In the genomic region with DNA sequence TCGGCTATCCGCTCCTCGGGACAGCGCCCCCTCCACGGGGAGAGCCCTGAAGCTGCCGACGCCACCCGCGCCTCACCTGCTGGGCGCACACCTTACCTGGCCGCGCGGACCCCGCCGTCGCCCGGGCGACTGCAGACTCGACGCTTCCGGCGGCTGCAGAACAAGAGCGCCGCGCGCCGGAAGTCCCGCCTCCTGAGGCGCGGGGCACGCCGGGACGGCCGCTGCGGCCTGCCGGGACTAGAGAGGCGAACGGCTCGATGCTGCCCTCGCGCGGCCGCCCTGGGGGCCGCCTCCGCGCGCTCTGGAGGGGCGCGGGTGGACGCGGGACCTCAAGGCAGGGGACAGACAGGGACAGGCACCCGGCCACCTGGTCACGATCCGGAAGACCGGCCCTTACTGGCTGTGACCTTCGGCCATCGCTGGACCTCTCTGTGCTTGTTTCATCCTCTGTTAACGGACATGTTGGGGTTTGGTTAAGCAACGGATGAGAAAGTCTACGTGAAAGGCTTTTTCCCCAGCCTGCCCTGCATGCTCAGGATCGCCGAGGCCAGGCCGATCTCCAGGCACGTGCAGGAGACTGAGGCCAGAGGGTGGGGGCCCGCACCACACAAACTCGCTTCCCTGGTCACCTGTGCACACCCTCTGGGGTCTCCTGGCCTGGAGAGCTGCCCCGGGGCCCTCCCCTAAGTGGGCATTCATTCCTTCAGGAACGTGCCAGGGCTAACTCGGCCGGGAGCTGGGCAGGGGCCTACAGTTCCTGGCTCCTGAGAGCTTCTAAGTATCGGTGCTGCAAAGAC, we compare ENCODE assay signal across 1 cellular context.
A peak's percentile ranks its signal among the peaks of the same experiment; 100 is the strongest.
TF ChIP-seq lines count a peak whose summit lies in the region.

A gene with protein sequence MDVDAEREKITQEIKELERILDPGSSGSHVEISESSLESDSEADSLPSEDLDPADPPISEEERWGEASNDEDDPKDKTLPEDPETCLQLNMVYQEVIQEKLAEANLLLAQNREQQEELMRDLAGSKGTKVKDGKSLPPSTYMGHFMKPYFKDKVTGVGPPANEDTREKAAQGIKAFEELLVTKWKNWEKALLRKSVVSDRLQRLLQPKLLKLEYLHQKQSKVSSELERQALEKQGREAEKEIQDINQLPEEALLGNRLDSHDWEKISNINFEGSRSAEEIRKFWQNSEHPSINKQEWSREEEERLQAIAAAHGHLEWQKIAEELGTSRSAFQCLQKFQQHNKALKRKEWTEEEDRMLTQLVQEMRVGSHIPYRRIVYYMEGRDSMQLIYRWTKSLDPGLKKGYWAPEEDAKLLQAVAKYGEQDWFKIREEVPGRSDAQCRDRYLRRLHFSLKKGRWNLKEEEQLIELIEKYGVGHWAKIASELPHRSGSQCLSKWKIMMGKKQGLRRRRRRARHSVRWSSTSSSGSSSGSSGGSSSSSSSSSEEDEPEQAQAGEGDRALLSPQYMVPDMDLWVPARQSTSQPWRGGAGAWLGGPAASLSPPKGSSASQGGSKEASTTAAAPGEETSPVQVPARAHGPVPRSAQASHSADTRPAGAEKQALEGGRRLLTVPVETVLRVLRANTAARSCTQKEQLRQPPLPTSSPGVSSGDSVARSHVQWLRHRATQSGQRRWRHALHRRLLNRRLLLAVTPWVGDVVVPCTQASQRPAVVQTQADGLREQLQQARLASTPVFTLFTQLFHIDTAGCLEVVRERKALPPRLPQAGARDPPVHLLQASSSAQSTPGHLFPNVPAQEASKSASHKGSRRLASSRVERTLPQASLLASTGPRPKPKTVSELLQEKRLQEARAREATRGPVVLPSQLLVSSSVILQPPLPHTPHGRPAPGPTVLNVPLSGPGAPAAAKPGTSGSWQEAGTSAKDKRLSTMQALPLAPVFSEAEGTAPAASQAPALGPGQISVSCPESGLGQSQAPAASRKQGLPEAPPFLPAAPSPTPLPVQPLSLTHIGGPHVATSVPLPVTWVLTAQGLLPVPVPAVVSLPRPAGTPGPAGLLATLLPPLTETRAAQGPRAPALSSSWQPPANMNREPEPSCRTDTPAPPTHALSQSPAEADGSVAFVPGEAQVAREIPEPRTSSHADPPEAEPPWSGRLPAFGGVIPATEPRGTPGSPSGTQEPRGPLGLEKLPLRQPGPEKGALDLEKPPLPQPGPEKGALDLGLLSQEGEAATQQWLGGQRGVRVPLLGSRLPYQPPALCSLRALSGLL (N-terminal part only) (minus strand): TSS at position 133 of the 797 bp plus-strand sequence. CDS start 1,742 bp downstream, outside the sequence.

TF ChIP-seq in GM12878, 131 proteins besides CTCF, POLR2A, EP300 and RAD21 (continued from another document and continues in another):
- TF ChIP-seq, protein P1, sequence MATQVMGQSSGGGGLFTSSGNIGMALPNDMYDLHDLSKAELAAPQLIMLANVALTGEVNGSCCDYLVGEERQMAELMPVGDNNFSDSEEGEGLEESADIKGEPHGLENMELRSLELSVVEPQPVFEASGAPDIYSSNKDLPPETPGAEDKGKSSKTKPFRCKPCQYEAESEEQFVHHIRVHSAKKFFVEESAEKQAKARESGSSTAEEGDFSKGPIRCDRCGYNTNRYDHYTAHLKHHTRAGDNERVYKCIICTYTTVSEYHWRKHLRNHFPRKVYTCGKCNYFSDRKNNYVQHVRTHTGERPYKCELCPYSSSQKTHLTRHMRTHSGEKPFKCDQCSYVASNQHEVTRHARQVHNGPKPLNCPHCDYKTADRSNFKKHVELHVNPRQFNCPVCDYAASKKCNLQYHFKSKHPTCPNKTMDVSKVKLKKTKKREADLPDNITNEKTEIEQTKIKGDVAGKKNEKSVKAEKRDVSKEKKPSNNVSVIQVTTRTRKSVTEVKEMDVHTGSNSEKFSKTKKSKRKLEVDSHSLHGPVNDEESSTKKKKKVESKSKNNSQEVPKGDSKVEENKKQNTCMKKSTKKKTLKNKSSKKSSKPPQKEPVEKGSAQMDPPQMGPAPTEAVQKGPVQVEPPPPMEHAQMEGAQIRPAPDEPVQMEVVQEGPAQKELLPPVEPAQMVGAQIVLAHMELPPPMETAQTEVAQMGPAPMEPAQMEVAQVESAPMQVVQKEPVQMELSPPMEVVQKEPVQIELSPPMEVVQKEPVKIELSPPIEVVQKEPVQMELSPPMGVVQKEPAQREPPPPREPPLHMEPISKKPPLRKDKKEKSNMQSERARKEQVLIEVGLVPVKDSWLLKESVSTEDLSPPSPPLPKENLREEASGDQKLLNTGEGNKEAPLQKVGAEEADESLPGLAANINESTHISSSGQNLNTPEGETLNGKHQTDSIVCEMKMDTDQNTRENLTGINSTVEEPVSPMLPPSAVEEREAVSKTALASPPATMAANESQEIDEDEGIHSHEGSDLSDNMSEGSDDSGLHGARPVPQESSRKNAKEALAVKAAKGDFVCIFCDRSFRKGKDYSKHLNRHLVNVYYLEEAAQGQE (IDR thresholded peaks at IDR 0.05; ENCODE audit: low read depth, low read length): no peak
- TF ChIP-seq, protein P2, sequence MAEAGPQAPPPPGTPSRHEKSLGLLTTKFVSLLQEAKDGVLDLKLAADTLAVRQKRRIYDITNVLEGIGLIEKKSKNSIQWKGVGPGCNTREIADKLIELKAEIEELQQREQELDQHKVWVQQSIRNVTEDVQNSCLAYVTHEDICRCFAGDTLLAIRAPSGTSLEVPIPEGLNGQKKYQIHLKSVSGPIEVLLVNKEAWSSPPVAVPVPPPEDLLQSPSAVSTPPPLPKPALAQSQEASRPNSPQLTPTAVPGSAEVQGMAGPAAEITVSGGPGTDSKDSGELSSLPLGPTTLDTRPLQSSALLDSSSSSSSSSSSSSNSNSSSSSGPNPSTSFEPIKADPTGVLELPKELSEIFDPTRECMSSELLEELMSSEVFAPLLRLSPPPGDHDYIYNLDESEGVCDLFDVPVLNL (IDR thresholded peaks at IDR 0.05; ENCODE audit: low read depth, low read length): no peak
- peak; percentile 58 for TF ChIP-seq SIX5 (IDR thresholded peaks at IDR 0.05; ENCODE audit: low read depth, low read length, severe bottlenecking)
- no peak for TF ChIP-seq BCL11A (IDR thresholded peaks at IDR 0.05; ENCODE audit: low read depth, low read length)
- TF ChIP-seq TCF12 (IDR thresholded peaks at IDR 0.05; ENCODE audit: low read depth, low read length): no peak
- TF ChIP-seq LARP7 (IDR thresholded peaks at IDR 0.05): peak; percentile 97
- no peak for TF ChIP-seq MYC (IDR thresholded peaks at IDR 0.05; ENCODE audit: insufficient read depth, insufficient read length, insufficient replicate concordance, low read length, severe bottlenecking)
- no peak for TF ChIP-seq CBFB (IDR thresholded peaks at IDR 0.05; ENCODE audit: low read depth)
- TF ChIP-seq EED (IDR thresholded peaks at IDR 0.05; ENCODE audit: low read depth): no peak
- TF ChIP-seq, protein P3, sequence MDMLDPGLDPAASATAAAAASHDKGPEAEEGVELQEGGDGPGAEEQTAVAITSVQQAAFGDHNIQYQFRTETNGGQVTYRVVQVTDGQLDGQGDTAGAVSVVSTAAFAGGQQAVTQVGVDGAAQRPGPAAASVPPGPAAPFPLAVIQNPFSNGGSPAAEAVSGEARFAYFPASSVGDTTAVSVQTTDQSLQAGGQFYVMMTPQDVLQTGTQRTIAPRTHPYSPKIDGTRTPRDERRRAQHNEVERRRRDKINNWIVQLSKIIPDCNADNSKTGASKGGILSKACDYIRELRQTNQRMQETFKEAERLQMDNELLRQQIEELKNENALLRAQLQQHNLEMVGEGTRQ (IDR thresholded peaks at IDR 0.05; ENCODE audit: borderline replicate concordance, low read depth, low read length): no peak
- peak in 1 of 2 experiments; percentile 41; a peak in 1 of 3 replicates for TF ChIP-seq EGR1 (IDR thresholded peaks at IDR 0.05; ENCODE audit: borderline replicate concordance in 1 of 2, low read depth in 2 of 2, low read length in 2 of 2)
- TF ChIP-seq STAT3 (IDR thresholded peaks at IDR 0.05; ENCODE audit: low read depth, low read length): no peak
- TF ChIP-seq SIN3A (IDR thresholded peaks at IDR 0.05; ENCODE audit: low read depth, low read length): 0 out of 2 replicates have a peak, but pooled peaks have one; percentile 63
- no peak for TF ChIP-seq BRCA1 (IDR thresholded peaks at IDR 0.05; ENCODE audit: low read depth, low read length)
- TF ChIP-seq HCFC1 (IDR thresholded peaks at IDR 0.05; ENCODE audit: low read length): peak; percentile 72
- 0 out of 4 replicates have a peak, but pooled peaks have one; percentile 13 to 43 for TF ChIP-seq SRF (IDR thresholded peaks at IDR 0.05; ENCODE audit: low read depth in 2 of 2, low read length in 2 of 2)
- TF ChIP-seq, protein P4, sequence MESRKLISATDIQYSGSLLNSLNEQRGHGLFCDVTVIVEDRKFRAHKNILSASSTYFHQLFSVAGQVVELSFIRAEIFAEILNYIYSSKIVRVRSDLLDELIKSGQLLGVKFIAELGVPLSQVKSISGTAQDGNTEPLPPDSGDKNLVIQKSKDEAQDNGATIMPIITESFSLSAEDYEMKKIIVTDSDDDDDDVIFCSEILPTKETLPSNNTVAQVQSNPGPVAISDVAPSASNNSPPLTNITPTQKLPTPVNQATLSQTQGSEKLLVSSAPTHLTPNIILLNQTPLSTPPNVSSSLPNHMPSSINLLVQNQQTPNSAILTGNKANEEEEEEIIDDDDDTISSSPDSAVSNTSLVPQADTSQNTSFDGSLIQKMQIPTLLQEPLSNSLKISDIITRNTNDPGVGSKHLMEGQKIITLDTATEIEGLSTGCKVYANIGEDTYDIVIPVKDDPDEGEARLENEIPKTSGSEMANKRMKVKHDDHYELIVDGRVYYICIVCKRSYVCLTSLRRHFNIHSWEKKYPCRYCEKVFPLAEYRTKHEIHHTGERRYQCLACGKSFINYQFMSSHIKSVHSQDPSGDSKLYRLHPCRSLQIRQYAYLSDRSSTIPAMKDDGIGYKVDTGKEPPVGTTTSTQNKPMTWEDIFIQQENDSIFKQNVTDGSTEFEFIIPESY (IDR thresholded peaks at IDR 0.05): no peak
- TF ChIP-seq POLR2AphosphoS2 (IDR thresholded peaks at IDR 0.05; ENCODE audit: low read depth, low read length): peak; percentile 52; the same call in 1 of the 2 replicates
- no peak for TF ChIP-seq SUZ12 (IDR thresholded peaks at IDR 0.05; ENCODE audit: unreplicated experiment)
- TF ChIP-seq, protein P5, sequence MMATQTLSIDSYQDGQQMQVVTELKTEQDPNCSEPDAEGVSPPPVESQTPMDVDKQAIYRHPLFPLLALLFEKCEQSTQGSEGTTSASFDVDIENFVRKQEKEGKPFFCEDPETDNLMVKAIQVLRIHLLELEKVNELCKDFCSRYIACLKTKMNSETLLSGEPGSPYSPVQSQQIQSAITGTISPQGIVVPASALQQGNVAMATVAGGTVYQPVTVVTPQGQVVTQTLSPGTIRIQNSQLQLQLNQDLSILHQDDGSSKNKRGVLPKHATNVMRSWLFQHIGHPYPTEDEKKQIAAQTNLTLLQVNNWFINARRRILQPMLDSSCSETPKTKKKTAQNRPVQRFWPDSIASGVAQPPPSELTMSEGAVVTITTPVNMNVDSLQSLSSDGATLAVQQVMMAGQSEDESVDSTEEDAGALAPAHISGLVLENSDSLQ (IDR thresholded peaks at IDR 0.05): no peak
- TF ChIP-seq RB1 (IDR thresholded peaks at IDR 0.05; ENCODE audit: borderline replicate concordance): peak; percentile 80; the same call in 1 of the 2 replicates
- no peak for TF ChIP-seq NFYA (IDR thresholded peaks at IDR 0.05; ENCODE audit: borderline replicate concordance, low read depth, low read length)
- TF ChIP-seq, protein P6, sequence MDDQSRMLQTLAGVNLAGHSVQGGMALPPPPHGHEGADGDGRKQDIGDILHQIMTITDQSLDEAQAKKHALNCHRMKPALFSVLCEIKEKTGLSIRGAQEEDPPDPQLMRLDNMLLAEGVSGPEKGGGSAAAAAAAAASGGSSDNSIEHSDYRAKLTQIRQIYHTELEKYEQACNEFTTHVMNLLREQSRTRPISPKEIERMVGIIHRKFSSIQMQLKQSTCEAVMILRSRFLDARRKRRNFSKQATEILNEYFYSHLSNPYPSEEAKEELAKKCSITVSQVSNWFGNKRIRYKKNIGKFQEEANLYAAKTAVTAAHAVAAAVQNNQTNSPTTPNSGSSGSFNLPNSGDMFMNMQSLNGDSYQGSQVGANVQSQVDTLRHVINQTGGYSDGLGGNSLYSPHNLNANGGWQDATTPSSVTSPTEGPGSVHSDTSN (IDR thresholded peaks at IDR 0.05; ENCODE audit: insufficient replicate concordance, low read depth, low read length): no peak
- no peak for TF ChIP-seq SMAD1 (IDR thresholded peaks at IDR 0.05; ENCODE audit: low read depth, partially characterized antibody)
- TF ChIP-seq DPF2 (IDR thresholded peaks at IDR 0.05): peak; percentile 86; the same call in 1 of the 2 replicates
- no peak for TF ChIP-seq NR2C2 (IDR thresholded peaks at IDR 0.05; ENCODE audit: borderline replicate concordance, control insufficient read depth, insufficient read length, low read depth)
- TF ChIP-seq, protein P7, sequence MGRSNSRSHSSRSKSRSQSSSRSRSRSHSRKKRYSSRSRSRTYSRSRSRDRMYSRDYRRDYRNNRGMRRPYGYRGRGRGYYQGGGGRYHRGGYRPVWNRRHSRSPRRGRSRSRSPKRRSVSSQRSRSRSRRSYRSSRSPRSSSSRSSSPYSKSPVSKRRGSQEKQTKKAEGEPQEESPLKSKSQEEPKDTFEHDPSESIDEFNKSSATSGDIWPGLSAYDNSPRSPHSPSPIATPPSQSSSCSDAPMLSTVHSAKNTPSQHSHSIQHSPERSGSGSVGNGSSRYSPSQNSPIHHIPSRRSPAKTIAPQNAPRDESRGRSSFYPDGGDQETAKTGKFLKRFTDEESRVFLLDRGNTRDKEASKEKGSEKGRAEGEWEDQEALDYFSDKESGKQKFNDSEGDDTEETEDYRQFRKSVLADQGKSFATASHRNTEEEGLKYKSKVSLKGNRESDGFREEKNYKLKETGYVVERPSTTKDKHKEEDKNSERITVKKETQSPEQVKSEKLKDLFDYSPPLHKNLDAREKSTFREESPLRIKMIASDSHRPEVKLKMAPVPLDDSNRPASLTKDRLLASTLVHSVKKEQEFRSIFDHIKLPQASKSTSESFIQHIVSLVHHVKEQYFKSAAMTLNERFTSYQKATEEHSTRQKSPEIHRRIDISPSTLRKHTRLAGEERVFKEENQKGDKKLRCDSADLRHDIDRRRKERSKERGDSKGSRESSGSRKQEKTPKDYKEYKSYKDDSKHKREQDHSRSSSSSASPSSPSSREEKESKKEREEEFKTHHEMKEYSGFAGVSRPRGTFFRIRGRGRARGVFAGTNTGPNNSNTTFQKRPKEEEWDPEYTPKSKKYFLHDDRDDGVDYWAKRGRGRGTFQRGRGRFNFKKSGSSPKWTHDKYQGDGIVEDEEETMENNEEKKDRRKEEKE (IDR thresholded peaks at IDR 0.05): 0 out of 2 replicates have a peak, but pooled peaks have one; percentile 2
- TF ChIP-seq, protein P8, sequence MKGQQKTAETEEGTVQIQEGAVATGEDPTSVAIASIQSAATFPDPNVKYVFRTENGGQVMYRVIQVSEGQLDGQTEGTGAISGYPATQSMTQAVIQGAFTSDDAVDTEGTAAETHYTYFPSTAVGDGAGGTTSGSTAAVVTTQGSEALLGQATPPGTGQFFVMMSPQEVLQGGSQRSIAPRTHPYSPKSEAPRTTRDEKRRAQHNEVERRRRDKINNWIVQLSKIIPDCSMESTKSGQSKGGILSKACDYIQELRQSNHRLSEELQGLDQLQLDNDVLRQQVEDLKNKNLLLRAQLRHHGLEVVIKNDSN (IDR thresholded peaks at IDR 0.05; ENCODE audit: borderline replicate concordance, extremely low read length, insufficient read depth, low read depth, low read length): no peak
- no peak for TF ChIP-seq FOS (IDR thresholded peaks at IDR 0.05; ENCODE audit: borderline replicate concordance, extremely low read depth, insufficient read length)
- TF ChIP-seq NBN (IDR thresholded peaks at IDR 0.05): no peak
- no peak for TF ChIP-seq RFX5 (IDR thresholded peaks at IDR 0.05; ENCODE audit: low read depth, low read length)
- TF ChIP-seq SREBF2 (IDR thresholded peaks at IDR 0.05; ENCODE audit: low read length): no peak
